ENCODE assay signal across 18 cellular contexts in genomic region chr15:73517566-73517965, GRCh38.
DNase-seq lines count a peak whose midpoint lies in the region; ATAC-seq and TF ChIP-seq lines count a peak whose summit lies in the region.
"Had no signal": no experiment of that assay in that cellular context is flagged by ENCODE, and none has a peak within 500 bp of the region (broad histone marks: within the 10 kb centered on the region; RNA-seq: fewer than 3 reads in every experiment).

No MANE protein-coding gene starts in this region.

- H3K9me3 ChIP-seq in ectodermal cell (ENCODE audit: control insufficient read depth, low read length) (no peaks in the 10 kb centered on the region), left ventricle myocardium inferior (replicated peaks) (peaks cover 3% of the 10 kb centered on the region), prostate gland (no peaks in the 10 kb centered on the region), BE2C (no peaks in the 10 kb centered on the region)
- H3K9me3 ChIP-seq: A549 had no signal

- TF ChIP-seq CTCF in left ventricle myocardium inferior (IDR thresholded peaks at IDR 0.05; ENCODE audit: borderline replicate concordance), result no peak
- TF ChIP-seq CTCF in prostate gland (IDR thresholded peaks at IDR 0.05), result no peak
- no peak for TF ChIP-seq CTCF in BE2C (IDR thresholded peaks at IDR 0.05; ENCODE audit: low read depth, low read length)

- ATAC-seq in Right ventricle myocardium inferior (peak; percentile 90), HG03457 (IDR thresholded peaks at IDR 0.05; ENCODE audit: unreplicated experiment) (no peak), HG03108 (IDR thresholded peaks at IDR 0.05; ENCODE audit: unreplicated experiment) (no peak)
- ATAC-seq: A549, Panc1 had no signal

- H3K36me3 ChIP-seq in ectodermal cell (ENCODE audit: control insufficient read depth, insufficient read depth, low read length) (no peaks in the 10 kb centered on the region), left ventricle myocardium inferior (no peaks in the 10 kb centered on the region), prostate gland (no peaks in the 10 kb centered on the region), BE2C (no peaks in the 10 kb centered on the region)

- H3K27me3 ChIP-seq in ectodermal cell (ENCODE audit: control insufficient read depth, insufficient read depth, low read length, poor library complexity, severe bottlenecking) (no peaks in the 10 kb centered on the region), left ventricle myocardium inferior (ENCODE audit: low read depth) (no peaks in the 10 kb centered on the region), prostate gland (replicated peaks; ENCODE audit: insufficient read depth) (no peaks in the 10 kb centered on the region), BE2C (peaks cover 5% of the 10 kb centered on the region)

- H3K4me3 ChIP-seq in ectodermal cell (ENCODE audit: insufficient read depth, low read depth, low read length) (no peak overlapping the region), left ventricle myocardium inferior (no peak overlapping the region), prostate gland (no peak overlapping the region), BE2C (ENCODE audit: low read depth, low read length) (no peak overlapping the region)
- H3K4me3 ChIP-seq: A549 had no signal

- DNase-seq in Right ventricle myocardium inferior (ENCODE audit: missing footprints), result peak; percentile 59
- DNase-seq in cardiac septum (ENCODE audit: low spot score), result no peak
- DNase-seq in left ventricle myocardium inferior, result peak; percentile 19
- no peak for DNase-seq in prostate gland (ENCODE audit: low spot score)
- DNase-seq in BE2C, result no peak
- DNase-seq: CD4-positive, CD25-positive, alpha-beta regulatory T cell; DND-41; GDM1; NCI-H1092; NCI-H1694 treated with DMSO at 0.1 percent for 48 hours; NCI-H748 treated with DMSO at 0.1 percent for 48 hours; SHP77 had no signal

- 72 to 85% methylated on average over 2 of the region's 2 CpGs for WGBS in ectodermal cell, 2 experiments
- WGBS in prostate gland, result 89% methylated on average over 2 of the region's 2 CpGs

- H3K27ac ChIP-seq in ectodermal cell (ENCODE audit: insufficient read depth, low read depth, low read length, poor library complexity, severe bottlenecking) (peak overlapping the region; percentile 12), left ventricle myocardium inferior (replicated peaks) (peak overlapping the region; percentile 79), prostate gland (no peak overlapping the region)
- H3K27ac ChIP-seq: A549, KMS-11 had no signal

- intact Hi-C loops in Right ventricle myocardium inferior (cut with DNase I) (loop anchor here (5.0 kb wide), 2 partner anchors 125 to 145 kb away; no protein-coding TSS in a partner anchor), cardiac septum (cut with DNase I) (loop anchor here (10.0 kb wide), 1 partner anchor 153 kb away; the partner anchor contains the start of gene HCN4), left ventricle myocardium inferior (cut with micrococcal nuclease) (no loop called here), prostate gland (cut with DNase I) (no loop called here)

- H3K4me1 ChIP-seq in ectodermal cell (ENCODE audit: control insufficient read depth, insufficient read depth, low read length), result peaks cover 10% of the 10 kb centered on the region
- peaks cover 36% of the 10 kb centered on the region for H3K4me1 ChIP-seq in left ventricle myocardium inferior
- no peaks in the 10 kb centered on the region for H3K4me1 ChIP-seq in prostate gland (replicated peaks)
- H3K4me1 ChIP-seq in BE2C, result no peaks in the 10 kb centered on the region; the same call in 1 of the 2 replicates
- H3K4me1 ChIP-seq: A549 had no signal

- TF ChIP-seq POLR2A in prostate gland (IDR thresholded peaks at IDR 0.05), result no peak

Comparison
In these comparisons a context has a peak if more than half of its experiments do, and no peak if none do; other contexts are left out.
1. DNase-seq: peak in Right ventricle myocardium inferior (single experiment) and left ventricle myocardium inferior (single experiment); none in cardiac septum (single experiment), prostate gland (single experiment) and BE2C (single experiment).
2. intact Hi-C loops: an anchor here in Right ventricle myocardium inferior (5.0 kb wide) and cardiac septum (10.0 kb wide); none called in left ventricle myocardium inferior and prostate gland.
3. H3K27ac ChIP-seq: peak in ectodermal cell (single experiment) and left ventricle myocardium inferior (single experiment); none in prostate gland (0 of 2).